ENCODE assay signal across 8 cellular contexts in the genomic region with DNA sequence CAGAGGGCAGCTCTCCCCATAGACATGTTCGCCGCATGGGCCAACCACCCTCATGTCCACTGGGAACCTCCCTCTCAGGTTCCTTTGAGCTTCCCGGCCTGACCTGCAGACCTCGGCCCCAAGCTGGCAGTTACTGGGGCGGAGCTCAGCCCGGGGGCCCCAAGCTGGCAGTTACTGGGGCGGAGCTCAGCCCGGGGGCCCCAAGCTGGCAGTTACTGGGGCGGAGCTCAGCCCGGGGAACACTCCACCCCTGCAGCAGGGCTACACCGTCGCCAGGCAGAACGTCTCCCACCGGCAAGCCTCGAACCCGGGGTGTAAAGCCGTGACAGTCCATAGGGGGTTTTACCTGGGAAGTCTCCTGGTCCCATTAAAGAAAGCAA. TPM values are rescaled to one million over a fixed set of nuclear protein-coding genes. Genes with fewer than 3 reads are reported as not detected.
DNase-seq lines count a peak whose midpoint lies in the region; ATAC-seq, FAIRE-seq and TF ChIP-seq lines count a peak whose summit lies in the region.
"Not testable (repeated sequence)": the region's sequence is repeated elsewhere in the genome, so short reads cannot be mapped to it uniquely, and the experiment has no call there.

No MANE protein-coding gene starts in this region.

- H3K4me1 Mint-ChIP-seq in T-helper 17 cell: peaks cover 26% of the 10 kb centered on the region
- peaks cover 54% of the 10 kb centered on the region for H3K4me1 Mint-ChIP-seq in activated CD4-positive, alpha-beta memory T cell treated with anti-CD3 and anti-CD28 coated beads for 36 hours (ENCODE audit: low read depth)
- H3K4me1 Mint-ChIP-seq in naive thymus-derived CD4-positive, alpha-beta T cell: peaks cover 19 to 67% (median 54%) of the 10 kb centered on the region in 7 donors
- H3K4me1 Mint-ChIP-seq in stimulated activated naive CD8-positive, alpha-beta T cell treated with anti-CD3 and anti-CD28 coated beads, Interleukin-15, amount 100 ng/mL, for 72 hours: peaks cover 56% of the 10 kb centered on the region

- H3K27ac Mint-ChIP-seq in T-helper 17 cell: peak overlapping the region; percentile 41
- peak overlapping the region; percentile 45 for H3K27ac Mint-ChIP-seq in activated CD4-positive, alpha-beta memory T cell treated with anti-CD3 and anti-CD28 coated beads for 36 hours
- H3K27ac Mint-ChIP-seq in naive thymus-derived CD4-positive, alpha-beta T cell: peak overlapping the region in 7 of 9 donors; percentile 40 to 87 (median 70)
- H3K27ac Mint-ChIP-seq in stimulated activated naive CD8-positive, alpha-beta T cell treated with anti-CD3 and anti-CD28 coated beads, Interleukin-15, amount 100 ng/mL, for 72 hours: not testable (repeated sequence)

- TF ChIP-seq CTCF in DND-41 (IDR thresholded peaks at IDR 0.05; ENCODE audit: borderline replicate concordance, extremely low read depth, low read length, poor library complexity, severe bottlenecking); GM12878 (IDR thresholded peaks at IDR 0.05 in 2 of 3, conservative IDR thresholded peaks at IDR 0.05 in 1 of 3; ENCODE audit: control insufficient read depth in 2 of 3, extremely low read depth in 1 of 3, insufficient read depth in 1 of 3, low read depth in 3 of 3, low read length in 3 of 3): not testable (repeated sequence)

- not testable (repeated sequence) for H3K27me3 ChIP-seq in DND-41 (ENCODE audit: insufficient read depth, low read length, poor library complexity); GM12878 (replicated peaks in 1 of 2; ENCODE audit: control insufficient read depth in 2 of 2, insufficient read depth in 2 of 2, low read length in 1 of 2); naive thymus-derived CD4-positive, alpha-beta T cell (ENCODE audit: control insufficient read depth in 2 of 2, insufficient read depth in 2 of 2, low read length in 2 of 2)

- not testable (repeated sequence) for H3K27me3 Mint-ChIP-seq in T-helper 17 cell; activated CD4-positive, alpha-beta memory T cell treated with anti-CD3 and anti-CD28 coated beads for 36 hours; naive thymus-derived CD4-positive, alpha-beta T cell; stimulated activated naive CD8-positive, alpha-beta T cell treated with anti-CD3 and anti-CD28 coated beads, Interleukin-15, amount 100 ng/mL, for 72 hours

- not testable (repeated sequence) for H3K9ac ChIP-seq in DND-41 (ENCODE audit: low read depth, low read length); GM12878 (ENCODE audit: control insufficient read depth, insufficient read depth, low read length)

- not testable (repeated sequence) for H3K36me3 Mint-ChIP-seq in T-helper 17 cell (ENCODE audit: low read depth); activated CD4-positive, alpha-beta memory T cell treated with anti-CD3 and anti-CD28 coated beads for 36 hours; naive thymus-derived CD4-positive, alpha-beta T cell

- not testable (repeated sequence) for TF ChIP-seq RAD21 in GM12878 (IDR thresholded peaks at IDR 0.05; ENCODE audit: insufficient read depth, low read depth, low read length)

- RAD21 ChIA-PET in GM12878 (lab: Charles Lee; ENCODE audit: unreplicated experiment): interaction anchor here (0.6 kb wide), 1 partner anchor 331 kb away, joined by 3 read pairs; no protein-coding TSS in a partner anchor

- DNase-seq in DND-41: peak; percentile 80
- DNase-seq in NOMO-1 treated with DMSO at 0.1 percent for 48 hours (lab: John Stamatoyannopoulos, UW; ENCODE audit: unreplicated experiment): peak; percentile 71
- DNase-seq in T-helper 17 cell: peak in 1 of 3 donors; percentile 10
- DNase-seq in activated CD4-positive, alpha-beta memory T cell treated with anti-CD3 and anti-CD28 coated beads for 36 hours: peak; percentile 64
- DNase-seq in GM12878 (ENCODE audit: low read depth, low spot score); naive thymus-derived CD4-positive, alpha-beta T cell; stimulated activated naive CD8-positive, alpha-beta T cell treated with anti-CD3 and anti-CD28 coated beads, Interleukin-15, amount 100 ng/mL, for 72 hours: not testable (repeated sequence)

- not testable (repeated sequence) for FAIRE-seq in GM12878 (lab: Jason Lieb, UNC)

- BruUV-seq in GM12878 (replicated peaks; lab: Mats Ljungman, UMichigan): not testable (repeated sequence)

- H3K9me3 Mint-ChIP-seq in activated CD4-positive, alpha-beta memory T cell treated with anti-CD3 and anti-CD28 coated beads for 36 hours; naive thymus-derived CD4-positive, alpha-beta T cell; stimulated activated naive CD8-positive, alpha-beta T cell treated with anti-CD3 and anti-CD28 coated beads, Interleukin-15, amount 100 ng/mL, for 72 hours: not testable (repeated sequence)

- ATAC-seq in DND-41 (ENCODE audit: insufficient read depth, low read depth): peak; percentile 61
- ATAC-seq in T-helper 17 cell: peak; percentile 32
- ATAC-seq in GM12878: peak; percentile 23
- not testable (repeated sequence) for ATAC-seq in naive thymus-derived CD4-positive, alpha-beta T cell
- peak; percentile 24 for ATAC-seq in stimulated activated naive CD8-positive, alpha-beta T cell treated with anti-CD3 and anti-CD28 coated beads, Interleukin-15, amount 100 ng/mL, for 72 hours

- not testable (repeated sequence) for H3K9me3 ChIP-seq in DND-41 (ENCODE audit: insufficient read depth, low read length, severe bottlenecking); KOPT-K1 (ENCODE audit: insufficient read depth, low read length, poor library complexity, severe bottlenecking); T-helper 17 cell (ENCODE audit: control insufficient read depth, low read length, poor library complexity, severe bottlenecking); GM12878 (replicated peaks; ENCODE audit: control insufficient read depth, insufficient read depth, low read length); naive thymus-derived CD4-positive, alpha-beta T cell (ENCODE audit: control insufficient read depth in 2 of 3, low read length in 3 of 3)

- SMC1A ChIA-PET in GM12878 (lab: Charles Lee; ENCODE audit: uncharacterized antibody, unreplicated experiment): interaction anchor here (0.8 kb wide), 1 partner anchor 13 kb away, joined by 3 read pairs; no protein-coding TSS in a partner anchor

- not testable (repeated sequence) for H3K79me2 ChIP-seq in DND-41 (ENCODE audit: insufficient read depth, low read length); GM12878 (ENCODE audit: control insufficient read depth, insufficient read depth, low read length)

- in situ Hi-C loops in GM12878 (cut with MboI): not testable (repeated sequence)

- H2AFZ ChIP-seq in DND-41 (ENCODE audit: low read depth, low read length); GM12878 (ENCODE audit: control insufficient read depth, low read depth, low read length): not testable (repeated sequence)

- H3K4me1 ChIP-seq in DND-41 (ENCODE audit: insufficient read depth, low read length) (peaks cover 54% of the 10 kb centered on the region), GM12878 (ENCODE audit: control insufficient read depth, insufficient read depth, low read length) (peaks cover 20% of the 10 kb centered on the region)
- peaks cover 37 to 61% of the 10 kb centered on the region in 2 donors for H3K4me1 ChIP-seq in naive thymus-derived CD4-positive, alpha-beta T cell (ENCODE audit: control insufficient read depth in 2 of 2, insufficient read depth in 2 of 2, low read length in 2 of 2)

- peak; percentile 52; the same call in 1 of the 2 replicates for TF ChIP-seq POLR2A in GM12878 (IDR thresholded peaks at IDR 0.05; ENCODE audit: low read depth, low read length)

- POLR2A ChIA-PET in activated CD4-positive, alpha-beta memory T cell treated with anti-CD3 and anti-CD28 coated beads for 36 hours (lab: Charles Lee): interaction anchor here (1.2 to 1.6 kb wide), 3 partner anchors 8 to 91 kb away, joined by 3 to 5 read pairs (median 3); partner anchors contain the start of gene CDT1
- POLR2A ChIA-PET in GM12878 (lab: Charles Lee): interaction anchor here (0.6 to 1.1 kb wide), 5 partner anchors 9 to 390 kb away, joined by 3 to 6 read pairs (median 3); partner anchors contain the start of gene PIEZO1
- POLR2A ChIA-PET in naive thymus-derived CD4-positive, alpha-beta T cell (lab: Charles Lee): interaction anchor here (1.1 to 3.1 kb wide), 5 partner anchors 8 to 454 kb away, joined by 3 to 14 read pairs (median 4); partner anchors contain the start of genes GALNS, PIEZO1 and TRAPPC2L

- 18% methylated on average over 17 of the region's 17 CpGs for WGBS in GM12878 (ENCODE audit: insufficient coverage, insufficient replicate concordance, low lambda C conversion rate, missing lambda C conversion rate)

- not testable (repeated sequence) for H3K4me3 Mint-ChIP-seq in T-helper 17 cell
- peak overlapping the region; percentile 32 for H3K4me3 Mint-ChIP-seq in activated CD4-positive, alpha-beta memory T cell treated with anti-CD3 and anti-CD28 coated beads for 36 hours
- peak overlapping the region in 6 of 10 donors; percentile 34 to 72 (median 48) for H3K4me3 Mint-ChIP-seq in naive thymus-derived CD4-positive, alpha-beta T cell
- peak overlapping the region; percentile 6 to 74 for H3K4me3 Mint-ChIP-seq in stimulated activated naive CD8-positive, alpha-beta T cell treated with anti-CD3 and anti-CD28 coated beads, Interleukin-15, amount 100 ng/mL, for 72 hours

- H3K4me3 ChIP-seq in DND-41 (ENCODE audit: low read depth in 1 of 2, low read length in 2 of 2); GM12878; naive thymus-derived CD4-positive, alpha-beta T cell (ENCODE audit: low read length): not testable (repeated sequence)

- H3K36me3 ChIP-seq in DND-41 (ENCODE audit: insufficient read depth, low read length); KOPT-K1 (ENCODE audit: insufficient read depth, low read length); GM12878 (ENCODE audit: control insufficient read depth in 2 of 2, insufficient read depth in 2 of 2, low read length in 1 of 2); naive thymus-derived CD4-positive, alpha-beta T cell (ENCODE audit: control insufficient read depth in 2 of 3, insufficient read depth in 3 of 3, low read length in 3 of 3): not testable (repeated sequence)

- intact Hi-C loops in activated CD4-positive, alpha-beta memory T cell treated with anti-CD3 and anti-CD28 coated beads for 36 hours (cut with micrococcal nuclease); GM12878 (cut with micrococcal nuclease; ENCODE audit: unreplicated experiment): not testable (repeated sequence)
- intact Hi-C loops in naive thymus-derived CD4-positive, alpha-beta T cell (cut with micrococcal nuclease): loop anchor here in 1 of 2 donors (1.0 kb wide), 2 partner anchors 8 to 19 kb away; partner anchors contain the start of gene PIEZO1

- TF ChIP-seq EP300 in GM12878 (IDR thresholded peaks at IDR 0.05; ENCODE audit: borderline replicate concordance in 1 of 2, control insufficient read depth in 1 of 2, low read depth in 2 of 2, low read length in 2 of 2): not testable (repeated sequence)

- H4K20me1 ChIP-seq in DND-41 (ENCODE audit: insufficient read depth, low read length); GM12878 (ENCODE audit: control insufficient read depth, insufficient read depth): not testable (repeated sequence)

- not testable (repeated sequence) for H3K4me2 ChIP-seq in DND-41 (ENCODE audit: insufficient read depth, low read length); GM12878 (ENCODE audit: control insufficient read depth, insufficient read depth)

- CTCF ChIA-PET in activated CD4-positive, alpha-beta memory T cell treated with anti-CD3 and anti-CD28 coated beads for 36 hours (lab: Charles Lee): interaction anchor here (0.7 to 2.1 kb wide), 8 partner anchors 10 to 160 kb away, joined by 3 to 11 read pairs (median 4); partner anchors contain the start of genes APRT, GALNS and TRAPPC2L
- CTCF ChIA-PET in GM12878 (lab: Yijun Ruan, JAX): interaction anchor here (1.6 to 2.1 kb wide), 4 partner anchors 12 to 56 kb away, joined by 5 to 8 read pairs (median 6); no protein-coding TSS in a partner anchor
- CTCF ChIA-PET in naive thymus-derived CD4-positive, alpha-beta T cell (lab: Charles Lee): interaction anchor here (0.8 to 1.9 kb wide), 4 partner anchors 11 to 374 kb away, joined by 4 to 8 read pairs (median 5); no protein-coding TSS in a partner anchor

- not testable (repeated sequence) for H3K27ac ChIP-seq in DND-41 (ENCODE audit: low read length); GM12878 (ENCODE audit: control insufficient read depth, insufficient read depth); naive thymus-derived CD4-positive, alpha-beta T cell (ENCODE audit: low read depth, low read length)
- H3K27ac ChIP-seq in KOPT-K1 (ENCODE audit: low read depth, low read length, poor library complexity, severe bottlenecking): peak overlapping the region; percentile 100

RNA-seq across cellular contexts. Expression of gene PIEZO1, which starts 8.6 kb away (rescaled TPM):
- total RNA-seq in T-helper 17 cell: 100 to 1,000 TPM; 272 to 318 TPM
- total RNA-seq in activated CD4-positive, alpha-beta memory T cell treated with anti-CD3 and anti-CD28 coated beads for 36 hours: 100 to 1,000 TPM; 221 to 234 TPM
- 218 and 234 TPM in 2 replicates for total RNA-seq in GM12878 (2013; cell fraction: nucleolus; rRNA removed)
- total RNA-seq in GM12878 (2014; rRNA removed): 96.3 and 106 TPM in 2 replicates
- total RNA-seq in GM12878 (2014; rRNA removed; fragmentation: Illumina TruSeq; extraction: Trizol): 21.8 and 30.6 TPM in 2 replicates
- total RNA-seq in GM12878 (2021): 146 and 169 TPM in 2 replicates
- 55.6 TPM for polyA plus RNA-seq in GM12878 (2011; ENCODE audit: low read depth)
- polyA plus RNA-seq in GM12878 (2011; rRNA removed): 15.2 and 28.0 TPM in 2 replicates
- polyA plus RNA-seq in GM12878 (2011; cell fraction: cytosol; rRNA removed): 47.6 and 77.5 TPM in 2 replicates
- 493 and 679 TPM in 2 replicates for polyA plus RNA-seq in GM12878 (2011; cell fraction: nucleus; rRNA removed)
- polyA plus RNA-seq in GM12878 (2012): 77.9 and 106 TPM in 2 replicates
- 17.0 and 39.9 TPM in 2 replicates for polyA plus RNA-seq in GM12878 (2014; fragmentation: Illumina TruSeq; extraction: Trizol)
- 1 to 10 TPM; 1.3 to 7.2 TPM for polyA plus RNA-seq in GM12878 (2014; fragmentation: Nextera tagmentation; extraction: Ambion mirVana)
- polyA plus RNA-seq in GM12878 (2014; rRNA removed): 116 and 167 TPM in 2 replicates
- polyA plus RNA-seq in GM12878 (2016; fragmentation: Nextera tagmentation; extraction: Ambion mirVana): 10 to 100 TPM; 31.1 to 35.6 TPM
- 39.4 and 60.9 TPM in 2 replicates for polyA minus RNA-seq in GM12878 (2011; rRNA and poly(A)+ RNA removed)
- 27.0 and 30.1 TPM in 2 replicates for polyA minus RNA-seq in GM12878 (2011; cell fraction: cytosol; rRNA and poly(A)+ RNA removed)
- polyA minus RNA-seq in GM12878 (2011; cell fraction: nucleus; rRNA and poly(A)+ RNA removed): 81.4 and 144 TPM in 2 replicates
- total RNA-seq in naive thymus-derived CD4-positive, alpha-beta T cell: 100 to 1,000 TPM in 4 of 5 experiments, 10 to 100 TPM in 1; 84.5 to 237 (median 124) TPM
- polyA plus RNA-seq in naive thymus-derived CD4-positive, alpha-beta T cell: 10 to 100 TPM in 1 of 2 donors, 1 to 10 TPM in 1; 3.6 to 12.2 TPM

RNA-seq across cellular contexts. Expression of gene CDT1, which starts 10.0 kb away (rescaled TPM):
- total RNA-seq in T-helper 17 cell (1 to 10 TPM in 1 of 2 donors, under 1 TPM in 1; 0.42 to 1.3 TPM), GM12878 (2014; rRNA removed) (40.4 and 59.3 TPM in 2 replicates), GM12878 (2014; rRNA removed; fragmentation: Illumina TruSeq; extraction: Trizol) (6.5 and 8.5 TPM in 2 replicates), GM12878 (2021) (87.6 and 90.0 TPM in 2 replicates)
- 100 to 1,000 TPM; 169 to 183 TPM for total RNA-seq in activated CD4-positive, alpha-beta memory T cell treated with anti-CD3 and anti-CD28 coated beads for 36 hours
- 10.9 and 14.9 TPM in 2 replicates for total RNA-seq in GM12878 (2013; cell fraction: nucleolus; rRNA removed)
- 8.4 TPM for polyA plus RNA-seq in GM12878 (2011; ENCODE audit: low read depth)
- polyA plus RNA-seq in GM12878 (2011; rRNA removed) (3.3 and 9.0 TPM in 2 replicates), GM12878 (2014; fragmentation: Illumina TruSeq; extraction: Trizol) (1.3 and 4.3 TPM in 2 replicates), GM12878 (2014; fragmentation: Nextera tagmentation; extraction: Ambion mirVana) (1 to 10 TPM in 1 of 2 experiments, under 1 TPM in 1; 0.50 to 1.9 TPM), GM12878 (2014; rRNA removed) (37.7 and 58.6 TPM in 2 replicates), GM12878 (2016; fragmentation: Nextera tagmentation; extraction: Ambion mirVana) (10 to 100 TPM in 1 of 2 experiments, 1 to 10 TPM in 1; 5.7 to 41.3 TPM)
- 24.4 and 33.2 TPM in 2 replicates for polyA plus RNA-seq in GM12878 (2011; cell fraction: cytosol; rRNA removed)
- polyA plus RNA-seq in GM12878 (2011; cell fraction: nucleus; rRNA removed): 26.7 and 44.2 TPM in 2 replicates
- 39.9 and 49.2 TPM in 2 replicates for polyA plus RNA-seq in GM12878 (2012)
- 8.9 and 34.4 TPM in 2 replicates for polyA minus RNA-seq in GM12878 (2011; rRNA and poly(A)+ RNA removed)
- 37.6 and 54.5 TPM in 2 replicates for polyA minus RNA-seq in GM12878 (2011; cell fraction: cytosol; rRNA and poly(A)+ RNA removed)
- polyA minus RNA-seq in GM12878 (2011; cell fraction: nucleus; rRNA and poly(A)+ RNA removed): 8.5 and 22.1 TPM in 2 replicates
- 10 to 100 TPM in 1 of 5 experiments, 1 to 10 TPM in 1, under 1 TPM in 2, not detected in 1; 0.35 to 79.2 (median 1.6) TPM for total RNA-seq in naive thymus-derived CD4-positive, alpha-beta T cell
- under 1 TPM; 0.09 to 0.19 TPM for polyA plus RNA-seq in naive thymus-derived CD4-positive, alpha-beta T cell

RNA-seq across cellular contexts. Expression of gene APRT, which starts 18.1 kb away (rescaled TPM):
- total RNA-seq in T-helper 17 cell: 100 to 1,000 TPM; 130 to 158 TPM
- 100 to 1,000 TPM; 270 to 272 TPM for total RNA-seq in activated CD4-positive, alpha-beta memory T cell treated with anti-CD3 and anti-CD28 coated beads for 36 hours
- 39.3 and 42.6 TPM in 2 replicates for total RNA-seq in GM12878 (2013; cell fraction: nucleolus; rRNA removed)
- total RNA-seq in GM12878 (2014; rRNA removed): 308 and 348 TPM in 2 replicates
- 106 and 113 TPM in 2 replicates for total RNA-seq in GM12878 (2014; rRNA removed; fragmentation: Illumina TruSeq; extraction: Trizol)
- total RNA-seq in GM12878 (2021): 219 and 234 TPM in 2 replicates
- polyA plus RNA-seq in GM12878 (2011; ENCODE audit: low read depth): 71.1 TPM
- 39.6 and 95.7 TPM in 2 replicates for polyA plus RNA-seq in GM12878 (2011; rRNA removed)
- 75.8 and 141 TPM in 2 replicates for polyA plus RNA-seq in GM12878 (2011; cell fraction: cytosol; rRNA removed)
- polyA plus RNA-seq in GM12878 (2011; cell fraction: nucleus; rRNA removed): 107 and 109 TPM in 2 replicates
- 148 and 153 TPM in 2 replicates for polyA plus RNA-seq in GM12878 (2012)
- 8.6 and 46.2 TPM in 2 replicates for polyA plus RNA-seq in GM12878 (2014; fragmentation: Illumina TruSeq; extraction: Trizol)
- 100 to 1,000 TPM in 1 of 2 experiments, 10 to 100 TPM in 1; 30.6 to 100 TPM for polyA plus RNA-seq in GM12878 (2014; fragmentation: Nextera tagmentation; extraction: Ambion mirVana)
- polyA plus RNA-seq in GM12878 (2014; rRNA removed): 278 and 338 TPM in 2 replicates
- 100 to 1,000 TPM; 446 to 495 TPM for polyA plus RNA-seq in GM12878 (2016; fragmentation: Nextera tagmentation; extraction: Ambion mirVana)
- 11.7 and 28.6 TPM in 2 replicates for polyA minus RNA-seq in GM12878 (2011; rRNA and poly(A)+ RNA removed)
- polyA minus RNA-seq in GM12878 (2011; cell fraction: cytosol; rRNA and poly(A)+ RNA removed): 42.0 and 50.9 TPM in 2 replicates
- polyA minus RNA-seq in GM12878 (2011; cell fraction: nucleus; rRNA and poly(A)+ RNA removed): 22.0 and 30.6 TPM in 2 replicates
- total RNA-seq in naive thymus-derived CD4-positive, alpha-beta T cell: 100 to 1,000 TPM; 134 to 178 (median 161) TPM
- polyA plus RNA-seq in naive thymus-derived CD4-positive, alpha-beta T cell: 100 to 1,000 TPM; 446 to 513 TPM
